8 cellular contexts compared by ENCODE assay signal in the genomic region with DNA sequence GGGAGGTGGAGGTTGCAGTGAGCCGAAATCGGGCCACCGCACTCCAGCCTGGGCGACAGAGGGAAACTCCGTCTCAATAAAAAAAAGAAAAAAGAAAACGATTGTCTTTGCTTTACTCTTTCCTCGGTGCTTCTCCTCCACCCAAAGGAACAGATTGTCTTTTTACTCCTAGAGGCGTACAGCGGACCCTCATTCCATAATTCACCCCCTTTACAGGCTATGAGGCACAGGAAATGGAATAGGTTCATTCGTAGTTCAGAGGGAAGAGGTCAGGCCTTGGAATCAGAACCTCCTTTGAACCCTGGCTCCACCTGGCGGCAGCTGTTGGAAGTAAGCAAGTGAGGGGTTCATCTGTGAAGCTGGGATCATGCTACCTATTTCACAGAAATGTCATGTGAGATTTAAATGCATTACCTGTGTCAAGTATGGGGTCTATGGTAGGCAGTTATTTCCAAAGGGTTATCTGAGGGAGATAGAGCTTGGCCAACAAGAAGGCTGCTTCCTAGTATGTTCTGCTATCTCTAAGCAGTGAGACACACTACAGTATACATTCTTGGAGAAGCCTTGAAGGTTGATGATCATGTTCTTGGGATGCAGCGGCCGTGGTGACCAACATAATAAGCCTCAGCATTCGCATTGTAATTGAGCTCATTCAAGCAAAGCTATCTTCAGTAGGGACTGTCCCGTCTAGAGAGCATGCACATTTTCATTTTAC. TPM values are rescaled to one million over a fixed set of nuclear protein-coding genes. Genes with fewer than 3 reads are reported as not detected.
DNase-seq lines count a peak whose midpoint lies in the region; ATAC-seq and TF ChIP-seq lines count a peak whose summit lies in the region.

No MANE protein-coding gene starts in this region.

- 29 to 38% (median 35%) methylated on average over 15 of the region's 15 CpGs for WGBS in heart left ventricle, 4 donors

- H3K27me3 ChIP-seq in heart left ventricle (no peaks in the 10 kb centered on the region), vagina (no peaks in the 10 kb centered on the region)

- intact Hi-C loops in heart left ventricle (cut with DNase I) (loop anchor here in 5 of 10 donors (2.0 to 10.0 kb wide), 5 partner anchors 18 to 198 kb away; a partner anchor contains a TSS), vagina (cut with DNase I) (no loop called here)

- H3K4me1 ChIP-seq in heart left ventricle (peaks cover 0 to 16% (median 1%) of the 10 kb centered on the region in 12 donors), vagina (peaks cover 7% of the 10 kb centered on the region)

- DNase-seq in GM12864 (ENCODE audit: low read depth) = peak; percentile 56
- DNase-seq in NCI-H1092 treated with DMSO at 0.1 percent for 48 hours (lab: John Stamatoyannopoulos, UW) = peak; percentile 76
- peak; percentile 74 for DNase-seq in SKM-1 treated with dmso at 0.1 percent for 144 hours (lab: John Stamatoyannopoulos, UW; ENCODE audit: unreplicated experiment)
- peak; percentile 84 to 97 for DNase-seq in activated naive CD4-positive, alpha-beta T cell treated with anti-CD3 and anti-CD28 coated beads, Interleukin-2, amount 50 U/mL, for 72 hours (ENCODE audit: low spot score in 2 of 2)
- DNase-seq in heart left ventricle = peak; percentile 77 to 91 (median 86)
- DNase-seq in putamen (ENCODE audit: low spot score) = peak; percentile 83
- DNase-seq in vagina (ENCODE audit: extremely low spot score in 2 of 2) = no peak

- no peaks in the 10 kb centered on the region for H3K9me3 Mint-ChIP-seq in activated naive CD4-positive, alpha-beta T cell treated with anti-CD3 and anti-CD28 coated beads, Interleukin-2, amount 50 U/mL, for 72 hours

- peak overlapping the region in 8 of 12 donors; percentile 34 to 67 (median 55) for H3K27ac ChIP-seq in heart left ventricle
- H3K27ac ChIP-seq in vagina = no peak overlapping the region

- TF ChIP-seq CTCF in GM12864 (IDR thresholded peaks at IDR 0.05; ENCODE audit: low read depth, low read length, missing control alignments) (peak; percentile 95), heart left ventricle (IDR thresholded peaks at IDR 0.05) (peak; percentile 82 to 95 (median 90)), vagina (IDR thresholded peaks at IDR 0.05) (peak; percentile 80 to 86 (median 84))

- peak overlapping the region; percentile 57 for H3K4me3 ChIP-seq in GM12864 (ENCODE audit: low read depth, low read length)
- H3K4me3 ChIP-seq in heart left ventricle = peak overlapping the region in 9 of 12 donors; percentile 15 to 45 (median 34)
- H3K4me3 ChIP-seq in vagina = no peak overlapping the region

- no peaks in the 10 kb centered on the region for H3K36me3 ChIP-seq in heart left ventricle
- no peaks in the 10 kb centered on the region for H3K36me3 ChIP-seq in vagina

- H3K9me3 ChIP-seq in heart left ventricle (no peaks in the 10 kb centered on the region), vagina (no peaks in the 10 kb centered on the region)

- no peaks in the 10 kb centered on the region for H3K36me3 Mint-ChIP-seq in activated naive CD4-positive, alpha-beta T cell treated with anti-CD3 and anti-CD28 coated beads, Interleukin-2, amount 50 U/mL, for 72 hours

- peak; percentile 96 to 97 for ATAC-seq in activated naive CD4-positive, alpha-beta T cell treated with anti-CD3 and anti-CD28 coated beads, Interleukin-2, amount 50 U/mL, for 72 hours
- ATAC-seq in heart left ventricle = peak; percentile 63 to 91 (median 90)
- ATAC-seq in HG02970 (IDR thresholded peaks at IDR 0.05; ENCODE audit: low FRiP score, unreplicated experiment) = no peak

- peak overlapping the region; percentile 30 to 92 for H3K27ac Mint-ChIP-seq in activated naive CD4-positive, alpha-beta T cell treated with anti-CD3 and anti-CD28 coated beads, Interleukin-2, amount 50 U/mL, for 72 hours

- TF ChIP-seq POLR2A in heart left ventricle (IDR thresholded peaks at IDR 0.05) = no peak
- TF ChIP-seq POLR2A in vagina (IDR thresholded peaks at IDR 0.05) = no peak

RNA-seq across cellular contexts. Expression of a gene that starts 18.6 kb away (rescaled TPM):
- 10 to 100 TPM; 11.6 to 13.7 TPM for total RNA-seq in activated naive CD4-positive, alpha-beta T cell treated with anti-CD3 and anti-CD28 coated beads, Interleukin-2, amount 50 U/mL, for 72 hours
- total RNA-seq in heart left ventricle (1 to 10 TPM; 4.0 to 7.9 (median 6.6) TPM), vagina (7.6 TPM)
- 1 to 10 TPM; 2.7 to 4.9 TPM for polyA plus RNA-seq in heart left ventricle

RNA-seq across cellular contexts. Expression of a gene that starts 22.0 kb away (rescaled TPM):
- total RNA-seq in activated naive CD4-positive, alpha-beta T cell treated with anti-CD3 and anti-CD28 coated beads, Interleukin-2, amount 50 U/mL, for 72 hours = 100 to 1,000 TPM; 103 to 111 TPM
- 10 to 100 TPM; 12.3 to 26.6 (median 20.2) TPM for total RNA-seq in heart left ventricle
- 10 to 100 TPM; 22.9 to 25.0 TPM for polyA plus RNA-seq in heart left ventricle
- 60.4 TPM for total RNA-seq in vagina

RNA-seq across cellular contexts. Expression of a gene that starts 29.4 kb away (rescaled TPM):
- total RNA-seq in activated naive CD4-positive, alpha-beta T cell treated with anti-CD3 and anti-CD28 coated beads, Interleukin-2, amount 50 U/mL, for 72 hours = 100 to 1,000 TPM; 104 to 117 TPM
- total RNA-seq in heart left ventricle (10 to 100 TPM; 16.3 to 38.3 (median 31.9) TPM), vagina (28.7 TPM)
- 10 to 100 TPM; 27.2 to 38.1 TPM for polyA plus RNA-seq in heart left ventricle

RNA-seq across cellular contexts. Expression of a gene that starts 43.3 kb away (rescaled TPM):
- 10 to 100 TPM; 10.8 to 22.1 TPM for total RNA-seq in activated naive CD4-positive, alpha-beta T cell treated with anti-CD3 and anti-CD28 coated beads, Interleukin-2, amount 50 U/mL, for 72 hours
- total RNA-seq in heart left ventricle (10 to 100 TPM in 1 of 9 donors, 1 to 10 TPM in 8; 2.9 to 10.9 (median 4.8) TPM), vagina (21.6 TPM)
- 1 to 10 TPM; 3.0 to 4.5 TPM for polyA plus RNA-seq in heart left ventricle

RNA-seq across cellular contexts. Expression of a gene that starts 57.3 kb away (rescaled TPM):
- 1 to 10 TPM; 7.2 TPM for total RNA-seq in activated naive CD4-positive, alpha-beta T cell treated with anti-CD3 and anti-CD28 coated beads, Interleukin-2, amount 50 U/mL, for 72 hours
- total RNA-seq in heart left ventricle (10 to 100 TPM in 8 of 9 donors, 1 to 10 TPM in 1; 10.0 to 14.3 (median 11.6) TPM), vagina (20.1 TPM)
- polyA plus RNA-seq in heart left ventricle = 10 to 100 TPM in 1 of 2 donors, 1 to 10 TPM in 1; 7.6 to 15.7 TPM

Comparison
In these comparisons a context has a peak if more than half of its experiments do, and no peak if none do; other contexts are left out.
1. DNase-seq: peak in GM12864 (single experiment), NCI-H1092 treated with DMSO at 0.1 percent for 48 hours (single experiment), SKM-1 treated with dmso at 0.1 percent for 144 hours (single experiment), activated naive CD4-positive, alpha-beta T cell treated with anti-CD3 and anti-CD28 coated beads, Interleukin-2, amount 50 U/mL, for 72 hours (2 of 2), heart left ventricle (5 of 5) and putamen (single experiment); none in vagina (0 of 2).
2. H3K4me3 ChIP-seq: peak in GM12864 (single experiment) and heart left ventricle (9 of 12); none in vagina (0 of 2).
3. Peak in every context shown above with its lines, with median percentiles within 50 percentile points of each other: CTCF ChIP-seq.